ENCODE assay signal across 8 cellular contexts in the genomic region with DNA sequence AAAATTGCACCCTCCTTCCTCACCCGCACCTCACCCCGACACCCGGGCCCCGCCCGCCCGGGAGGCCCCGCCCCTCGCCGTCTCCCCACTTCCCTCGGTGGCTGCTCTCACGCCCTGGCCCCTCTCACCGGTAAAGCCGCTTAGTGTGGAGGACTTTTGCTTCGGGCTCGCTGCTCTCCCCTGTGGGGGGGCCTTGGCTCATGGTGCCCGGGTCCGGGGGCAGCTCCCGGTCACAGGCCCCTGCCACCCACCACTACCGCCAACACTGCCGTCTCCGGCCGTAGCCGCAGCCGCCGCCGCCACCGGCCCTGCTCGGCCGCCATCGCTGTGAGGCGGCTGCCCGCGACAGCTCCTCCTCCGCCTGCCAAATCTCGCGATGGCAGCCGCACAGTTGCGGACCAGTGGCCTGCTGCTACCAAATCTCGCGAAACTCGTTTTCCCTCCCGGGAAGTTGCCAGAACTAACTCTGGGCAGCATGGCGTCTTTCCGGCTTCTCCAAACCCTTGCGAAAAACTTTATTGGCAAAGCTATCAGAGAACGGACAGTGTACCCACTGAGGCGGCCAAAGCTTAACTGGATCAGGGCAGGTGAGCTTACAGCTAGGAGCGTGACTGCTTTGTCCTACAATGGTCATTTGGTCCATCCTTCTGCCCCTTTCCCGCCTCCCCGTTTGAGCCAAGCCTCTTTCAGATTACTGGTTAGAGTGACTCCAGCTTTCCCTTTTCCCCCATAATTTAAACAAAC. TPM values are rescaled to one million over a fixed set of nuclear protein-coding genes. Genes with fewer than 3 reads are reported as not detected.
DNase-seq lines count a peak whose midpoint lies in the region; ATAC-seq and TF ChIP-seq lines count a peak whose summit lies in the region.

A gene with protein sequence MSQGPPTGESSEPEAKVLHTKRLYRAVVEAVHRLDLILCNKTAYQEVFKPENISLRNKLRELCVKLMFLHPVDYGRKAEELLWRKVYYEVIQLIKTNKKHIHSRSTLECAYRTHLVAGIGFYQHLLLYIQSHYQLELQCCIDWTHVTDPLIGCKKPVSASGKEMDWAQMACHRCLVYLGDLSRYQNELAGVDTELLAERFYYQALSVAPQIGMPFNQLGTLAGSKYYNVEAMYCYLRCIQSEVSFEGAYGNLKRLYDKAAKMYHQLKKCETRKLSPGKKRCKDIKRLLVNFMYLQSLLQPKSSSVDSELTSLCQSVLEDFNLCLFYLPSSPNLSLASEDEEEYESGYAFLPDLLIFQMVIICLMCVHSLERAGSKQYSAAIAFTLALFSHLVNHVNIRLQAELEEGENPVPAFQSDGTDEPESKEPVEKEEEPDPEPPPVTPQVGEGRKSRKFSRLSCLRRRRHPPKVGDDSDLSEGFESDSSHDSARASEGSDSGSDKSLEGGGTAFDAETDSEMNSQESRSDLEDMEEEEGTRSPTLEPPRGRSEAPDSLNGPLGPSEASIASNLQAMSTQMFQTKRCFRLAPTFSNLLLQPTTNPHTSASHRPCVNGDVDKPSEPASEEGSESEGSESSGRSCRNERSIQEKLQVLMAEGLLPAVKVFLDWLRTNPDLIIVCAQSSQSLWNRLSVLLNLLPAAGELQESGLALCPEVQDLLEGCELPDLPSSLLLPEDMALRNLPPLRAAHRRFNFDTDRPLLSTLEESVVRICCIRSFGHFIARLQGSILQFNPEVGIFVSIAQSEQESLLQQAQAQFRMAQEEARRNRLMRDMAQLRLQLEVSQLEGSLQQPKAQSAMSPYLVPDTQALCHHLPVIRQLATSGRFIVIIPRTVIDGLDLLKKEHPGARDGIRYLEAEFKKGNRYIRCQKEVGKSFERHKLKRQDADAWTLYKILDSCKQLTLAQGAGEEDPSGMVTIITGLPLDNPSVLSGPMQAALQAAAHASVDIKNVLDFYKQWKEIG (minus strand): TSS at position 347 of the 744 bp plus-strand sequence. CDS start 145 bp downstream, at position 202.

- CTCF ChIA-PET in PC-9 (lab: Charles Lee): interaction anchor here (1.0 kb wide), 1 partner anchor 8 kb away, joined by 3 read pairs; no protein-coding TSS in a partner anchor

- peak; percentile 78 for ATAC-seq in GM21619 (IDR thresholded peaks at IDR 0.05; ENCODE audit: unreplicated experiment)

- H3K27ac ChIP-seq in PC-9 (peak within 1 kb of the TSS; percentile 85), mucosa of rectum (ENCODE audit: low read depth in 2 of 2, low read length in 2 of 2) (peak within 1 kb of the TSS; percentile 89 to 92)

- intact Hi-C loops in PC-9 (cut with micrococcal nuclease; ENCODE audit: unreplicated experiment): loop anchor here (1.0 to 5.0 kb wide), 2 partner anchors 228 to 305 kb away; partner anchors contain the start of genes ARHGEF2 and LAMTOR2

- peaks cover 30% of the 10 kb centered on the region; the same call in 1 of the 2 replicates for H3F3A ChIP-seq in PC-9 (ENCODE audit: insufficient read depth, low read depth)

- no peaks in the 10 kb centered on the region for H3K9me2 ChIP-seq in PC-9 (ENCODE audit: insufficient read depth)

- H4K20me1 ChIP-seq in PC-9 (ENCODE audit: insufficient read depth): peaks cover 16% of the 10 kb centered on the region

- peak within 1 kb of the TSS; percentile 96 for H3K4me2 ChIP-seq in PC-9

- H3K4me1 ChIP-seq in PC-9 (replicated peaks; ENCODE audit: insufficient read depth) (peaks cover 30% of the 10 kb centered on the region), mucosa of rectum (ENCODE audit: control insufficient read depth in 2 of 2, insufficient read depth in 2 of 2, low read length in 2 of 2) (peaks cover 24 to 29% of the 10 kb centered on the region in 2 donors)

- H2AFZ ChIP-seq in PC-9: peak within 1 kb of the TSS; percentile 83

- DNase-seq in DMS153 (lab: John Stamatoyannopoulos, UW): peak; percentile 99
- DNase-seq in Jurkat, Clone E6-1 (ENCODE audit: low read depth, low spot score): peak; percentile 99
- DNase-seq in PC-9: peak; percentile 93 to 95
- peak; percentile 93 for DNase-seq in activated T-cell treated with anti-CD3 and anti-CD28 coated beads, Interleukin-2, amount 50 U/mL, for 1 hour
- DNase-seq in epithelial cell of proximal tubule (ENCODE audit: low read depth): peak; percentile 92
- peak; percentile 95 for DNase-seq in stimulated activated CD8-positive, alpha-beta memory T cell treated with anti-CD3 and anti-CD28 coated beads, Interleukin-4, amount 100 ng/mL, for 48 hours

- H3K79me2 ChIP-seq in PC-9 (ENCODE audit: low read depth): peaks cover 74% of the 10 kb centered on the region

- peak within 1 kb of the TSS; percentile 89 to 90 for H3K9ac ChIP-seq in mucosa of rectum (ENCODE audit: low read depth in 1 of 2, low read length in 2 of 2)

- peak within 1 kb of the TSS; percentile 81 for H3K4me3 ChIP-seq in Jurkat, Clone E6-1 (ENCODE audit: low read length)
- H3K4me3 ChIP-seq in PC-9 (peak within 1 kb of the TSS; percentile 97), epithelial cell of proximal tubule (ENCODE audit: low read depth, low read length) (peak within 1 kb of the TSS; percentile 86), mucosa of rectum (ENCODE audit: low read length in 2 of 2) (peak within 1 kb of the TSS; percentile 95 to 99)

- H3K27me3 ChIP-seq in PC-9 (ENCODE audit: insufficient read depth, low read depth) (no peaks in the 10 kb centered on the region), mucosa of rectum (ENCODE audit: control insufficient read depth in 2 of 2, insufficient read depth in 2 of 2, low read length in 2 of 2) (no peaks in the 10 kb centered on the region)

- no peaks in the 10 kb centered on the region for H3K9me3 ChIP-seq in PC-9 (ENCODE audit: insufficient read depth, low read depth)
- H3K9me3 ChIP-seq in mucosa of rectum (ENCODE audit: control insufficient read depth in 2 of 2, low read length in 2 of 2): no peaks in the 10 kb centered on the region

- no peak for TF ChIP-seq CTCF in PC-9 (conservative IDR thresholded peaks at IDR 0.05)
- no peak for TF ChIP-seq CTCF in epithelial cell of proximal tubule (conservative IDR thresholded peaks at IDR 0.05; ENCODE audit: low read depth, low read length)

- no TSS peak for BruUV-seq in PC-9 (replicated peaks; lab: Mats Ljungman, UMichigan)

- POLR2A ChIA-PET in PC-9 (lab: Charles Lee; ENCODE audit: unreplicated experiment): interaction anchor here (0.6 to 1.0 kb wide), 5 partner anchors 46 to 221 kb away, joined by 3 to 9 read pairs (median 4); partner anchors contain the start of gene PMF1

- H3K36me3 ChIP-seq in PC-9 (ENCODE audit: low read depth): peaks cover 17% of the 10 kb centered on the region; the same call in 1 of the 2 replicates
- peaks cover 13 to 20% of the 10 kb centered on the region in 2 donors for H3K36me3 ChIP-seq in mucosa of rectum (ENCODE audit: control insufficient read depth in 2 of 2, insufficient read depth in 2 of 2, low read length in 2 of 2)

RNA-seq across cellular contexts. Expression of the gene that starts here (rescaled TPM):
- 76.2 TPM for polyA plus RNA-seq in Jurkat, Clone E6-1 (2012; ENCODE audit: insufficient read depth, insufficient read length)
- total RNA-seq in PC-9 (2021) (63.3 and 66.2 TPM in 2 replicates), epithelial cell of proximal tubule (77.4 and 96.9 TPM in 2 replicates)

Comparison
In these comparisons a context has a peak if more than half of its experiments do, and no peak if none do; other contexts are left out.
1. Peak in every context shown above with its lines: DNase-seq, ATAC-seq, H3K4me3 ChIP-seq and H3K27ac ChIP-seq.